Comparison of ENCODE assay signal across 8 cellular contexts in the genomic region with DNA sequence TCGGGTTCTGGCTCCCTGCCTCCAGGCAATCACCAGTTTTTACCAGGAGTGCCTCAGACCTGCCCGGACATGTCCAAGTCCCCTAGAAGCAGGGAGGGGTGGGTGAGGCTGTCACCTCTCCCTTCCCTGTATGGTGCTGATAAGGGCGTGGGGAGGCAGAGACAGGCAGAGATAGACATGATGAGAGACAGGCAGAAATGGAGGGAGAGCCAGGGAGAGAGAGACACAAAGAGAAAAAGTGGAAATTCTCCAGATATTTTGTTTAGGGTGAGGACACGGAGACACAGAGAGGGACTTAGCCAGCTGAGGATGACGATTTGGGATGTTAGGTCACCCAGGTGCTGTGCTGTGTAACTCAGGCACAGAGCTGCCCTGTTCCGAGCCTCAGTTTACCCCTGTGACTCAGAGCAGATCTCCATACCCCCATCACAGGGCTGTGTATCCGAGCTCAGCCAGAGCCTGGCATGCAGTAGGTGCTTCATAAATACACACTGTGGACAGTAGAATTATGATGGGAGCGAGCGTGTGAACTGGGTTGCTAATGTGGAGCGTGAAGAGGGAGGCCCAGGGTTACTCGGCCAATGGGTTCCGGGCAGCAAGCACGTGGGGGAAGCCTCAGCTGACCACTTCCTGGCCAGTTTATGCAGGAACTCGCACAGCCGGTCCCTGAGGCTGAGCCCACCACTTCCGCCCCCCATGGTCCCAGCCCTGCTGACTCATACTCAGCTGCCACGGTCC. TPM values are rescaled to one million over a fixed set of nuclear protein-coding genes. Genes with fewer than 3 reads are reported as not detected.
DNase-seq lines count a peak whose midpoint lies in the region; ATAC-seq and TF ChIP-seq lines count a peak whose summit lies in the region.

No MANE protein-coding gene starts in this region.

- H2AFZ ChIP-seq in trophoblast cell (ENCODE audit: insufficient read depth, low read length, poor library complexity): peak overlapping the region; percentile 80

- TF ChIP-seq CTCF in CD8-positive, alpha-beta T cell (IDR thresholded peaks at IDR 0.05): no peak
- no peak for TF ChIP-seq CTCF in uterus (IDR thresholded peaks at IDR 0.05)

- H3K27me3 Mint-ChIP-seq in CD8-positive, alpha-beta T cell (ENCODE audit: low read depth): peaks cover 2% of the 10 kb centered on the region
- H3K27me3 Mint-ChIP-seq in activated naive CD8-positive, alpha-beta T cell: peaks cover 2% of the 10 kb centered on the region

- peak overlapping the region; percentile 88 for H4K12ac ChIP-seq in trophoblast cell (ENCODE audit: low read depth, low read length)

- H3K27me3 ChIP-seq in CD8-positive, alpha-beta T cell (ENCODE audit: insufficient read depth, low read length): no peaks in the 10 kb centered on the region
- H3K27me3 ChIP-seq in trophoblast cell (ENCODE audit: insufficient read depth, low read length) (no peaks in the 10 kb centered on the region), uterus (no peaks in the 10 kb centered on the region)

- WGBS in trophoblast cell (ENCODE audit: extremely low coverage, insufficient coverage, insufficient read length): no CpG with 5 or more reads among the region's 17 CpGs

- H3K36me3 ChIP-seq in CD8-positive, alpha-beta T cell (ENCODE audit: insufficient read depth, low read length): no peaks in the 10 kb centered on the region
- H3K36me3 ChIP-seq in trophoblast cell (ENCODE audit: control insufficient read depth in 1 of 2, insufficient read depth in 2 of 2, low read length in 2 of 2) (no peaks in the 10 kb centered on the region), uterus (no peaks in the 10 kb centered on the region)

- intact Hi-C loops in CD8-positive, alpha-beta T cell (cut with DNase I, micrococcal nuclease): no loop called here
- intact Hi-C loops in cardiac septum (cut with DNase I) (no loop called here), uterus (cut with DNase I; ENCODE audit: low total_unique reads) (no loop called here)

- peak overlapping the region; percentile 96 for H4K8ac ChIP-seq in trophoblast cell (ENCODE audit: low read depth, low read length)

- H3K79me1 ChIP-seq in trophoblast cell (ENCODE audit: low read length): peaks cover 36% of the 10 kb centered on the region

- peak; percentile 40 for ATAC-seq in CD8-positive, alpha-beta T cell
- ATAC-seq in GM19324 (IDR thresholded peaks at IDR 0.05; ENCODE audit: low FRiP score, unreplicated experiment) (peak; percentile 68), HG03457 (IDR thresholded peaks at IDR 0.05; ENCODE audit: unreplicated experiment) (peak; percentile 81)

- H2BK120ac ChIP-seq in trophoblast cell (ENCODE audit: insufficient read depth, low read length, poor library complexity): peak overlapping the region; percentile 100

- peak overlapping the region; percentile 96 for H2BK12ac ChIP-seq in trophoblast cell (ENCODE audit: low read length)

- peak overlapping the region; percentile 99 for H4K91ac ChIP-seq in trophoblast cell (ENCODE audit: low read depth, low read length)

- H3K79me2 ChIP-seq in trophoblast cell (ENCODE audit: control insufficient read depth, insufficient read depth, low read length, poor library complexity): peaks cover 8% of the 10 kb centered on the region

- peak overlapping the region; percentile 96 for H2BK5ac ChIP-seq in trophoblast cell (ENCODE audit: low read depth, low read length, poor library complexity)

- no peak overlapping the region for H3K4me3 ChIP-seq in CD8-positive, alpha-beta T cell (ENCODE audit: low read depth, low read length)
- H3K4me3 ChIP-seq in trophoblast cell (ENCODE audit: low read depth, low read length): no peak overlapping the region
- H3K4me3 ChIP-seq in uterus: no peak overlapping the region

- H2AK5ac ChIP-seq in trophoblast cell (ENCODE audit: low read length): peak overlapping the region; percentile 96

- H3K9me3 Mint-ChIP-seq in CD8-positive, alpha-beta T cell: no peaks in the 10 kb centered on the region
- no peaks in the 10 kb centered on the region for H3K9me3 Mint-ChIP-seq in activated naive CD8-positive, alpha-beta T cell (ENCODE audit: low read depth)

- peak overlapping the region; percentile 95 for H3K14ac ChIP-seq in trophoblast cell (ENCODE audit: low read length)

- TF ChIP-seq POLR2A in uterus (IDR thresholded peaks at IDR 0.05): peak in 1 of 2 donors; percentile 24

- no peaks in the 10 kb centered on the region for H3K36me3 Mint-ChIP-seq in CD8-positive, alpha-beta T cell
- H3K36me3 Mint-ChIP-seq in activated naive CD8-positive, alpha-beta T cell: no peaks in the 10 kb centered on the region

- H3K4me1 ChIP-seq in CD8-positive, alpha-beta T cell (ENCODE audit: insufficient read depth, low read length): peaks cover 10% of the 10 kb centered on the region
- peaks cover 24 to 31% of the 10 kb centered on the region in 2 experiments for H3K4me1 ChIP-seq in trophoblast cell (ENCODE audit: control insufficient read depth in 1 of 2, insufficient read depth in 2 of 2, low read length in 2 of 2)
- H3K4me1 ChIP-seq in uterus: peaks cover 0 to 6% of the 10 kb centered on the region in 2 donors

- no peak overlapping the region for H3K23ac ChIP-seq in trophoblast cell (ENCODE audit: low read length)

- DNase-seq in CD8-positive, alpha-beta T cell: peak in 6 of 7 experiments; percentile 23 to 63 (median 48)
- peak; percentile 99 for DNase-seq in OCI-M1 (lab: John Stamatoyannopoulos, UW)
- DNase-seq in cardiac septum (ENCODE audit: low spot score): peak; percentile 96
- DNase-seq in trophoblast cell: peak; percentile 70 to 74
- DNase-seq in uterus: peak; percentile 93 to 95

- no peak overlapping the region for H3K27ac Mint-ChIP-seq in CD8-positive, alpha-beta T cell
- peak overlapping the region; percentile 61 for H3K27ac Mint-ChIP-seq in activated naive CD8-positive, alpha-beta T cell

- CTCF ChIA-PET in CD8-positive, alpha-beta T cell (lab: Charles Lee): interaction anchor here (1.2 to 3.9 kb wide), 2 partner anchors 14 to 18 kb away, joined by 4 to 10 read pairs; no protein-coding TSS in a partner anchor

- peak overlapping the region; percentile 95 for H3K18ac ChIP-seq in trophoblast cell (ENCODE audit: low read length)

- H3K4ac ChIP-seq in trophoblast cell (ENCODE audit: low read depth, low read length): peak overlapping the region; percentile 87

- no peak overlapping the region for H3K4me3 Mint-ChIP-seq in CD8-positive, alpha-beta T cell
- H3K4me3 Mint-ChIP-seq in activated naive CD8-positive, alpha-beta T cell: peak overlapping the region; percentile 13

- H3K9ac ChIP-seq in trophoblast cell (ENCODE audit: low read length): no peak overlapping the region

- H3K4me1 Mint-ChIP-seq in CD8-positive, alpha-beta T cell (ENCODE audit: low read depth): peaks cover 8% of the 10 kb centered on the region
- H3K4me1 Mint-ChIP-seq in activated naive CD8-positive, alpha-beta T cell (ENCODE audit: low read depth): peaks cover 9% of the 10 kb centered on the region

- peak overlapping the region; percentile 20 for H3K4me2 ChIP-seq in trophoblast cell (ENCODE audit: low read length)

- POLR2A ChIA-PET in CD8-positive, alpha-beta T cell (lab: Charles Lee): no interaction called here

- H3K9me3 ChIP-seq in CD8-positive, alpha-beta T cell (ENCODE audit: low read length): no peaks in the 10 kb centered on the region
- H3K9me3 ChIP-seq in trophoblast cell (ENCODE audit: insufficient read depth, low read depth, low read length) (no peaks in the 10 kb centered on the region), uterus (no peaks in the 10 kb centered on the region)

- H3K27ac ChIP-seq in CD8-positive, alpha-beta T cell (ENCODE audit: low read depth, low read length): no peak overlapping the region
- H3K27ac ChIP-seq in trophoblast cell (ENCODE audit: low read depth, low read length): peak overlapping the region; percentile 83
- peak overlapping the region; percentile 79 to 91 for H3K27ac ChIP-seq in uterus

RNA-seq across cellular contexts. Expression of a gene that starts 11.9 kb away (rescaled TPM):
- total RNA-seq in CD8-positive, alpha-beta T cell: not detected
- total RNA-seq in cardiac septum: 4.3 TPM
- polyA plus RNA-seq in trophoblast cell (2013): 182 and 198 TPM in 2 replicates
- 10 to 100 TPM in 1 of 4 donors, 1 to 10 TPM in 1, under 1 TPM in 2; 0.41 to 13.1 (median 1.6) TPM for total RNA-seq in uterus

RNA-seq across cellular contexts. Expression of a gene that starts 23.4 kb away (rescaled TPM):
- total RNA-seq in CD8-positive, alpha-beta T cell: under 1 TPM in 1 of 2 experiments, not detected in 1; 0.22 TPM
- 2.5 TPM for total RNA-seq in cardiac septum
- not detected in 2 replicates for polyA plus RNA-seq in trophoblast cell (2013)
- total RNA-seq in uterus: 1 to 10 TPM in 2 of 4 donors, under 1 TPM in 1, not detected in 1; 0.51 to 2.3 (median 1.9) TPM

RNA-seq across cellular contexts. Expression of a gene that starts 33.7 kb away (rescaled TPM):
- total RNA-seq in CD8-positive, alpha-beta T cell: 10 to 100 TPM; 20.0 to 25.2 TPM
- 45.5 TPM for total RNA-seq in cardiac septum
- polyA plus RNA-seq in trophoblast cell (2013): 46.5 and 56.5 TPM in 2 replicates
- total RNA-seq in uterus: 10 to 100 TPM; 21.2 to 67.9 (median 38.1) TPM

RNA-seq across cellular contexts. Expression of a gene that starts 45.1 kb away (rescaled TPM):
- total RNA-seq in CD8-positive, alpha-beta T cell: 10 to 100 TPM; 49.9 to 58.2 TPM
- total RNA-seq in cardiac septum (47.4 TPM), uterus (100 to 1,000 TPM in 1 of 4 donors, 10 to 100 TPM in 3; 23.6 to 105 (median 54.8) TPM)
- 51.1 and 52.0 TPM in 2 replicates for polyA plus RNA-seq in trophoblast cell (2013)

RNA-seq across cellular contexts. Expression of a gene that starts 51.2 kb away (rescaled TPM):
- 10 to 100 TPM; 41.1 to 43.9 TPM for total RNA-seq in CD8-positive, alpha-beta T cell
- 83.8 TPM for total RNA-seq in cardiac septum
- 216 and 223 TPM in 2 replicates for polyA plus RNA-seq in trophoblast cell (2013)
- 100 to 1,000 TPM in 1 of 4 donors, 10 to 100 TPM in 2, 1 to 10 TPM in 1; 8.8 to 120 (median 64.2) TPM for total RNA-seq in uterus

Comparison
In these comparisons a context has a peak if more than half of its experiments do, and no peak if none do; other contexts are left out.
1. DNase-seq: peak in every context shown above with its lines; median percentile 99 in OCI-M1; 96 in cardiac septum; 94 in uterus; 72 in trophoblast cell; 48 in CD8-positive, alpha-beta T cell.